ENCODE assay signal across 15 cellular contexts in genomic region chr22:39439170-39439569, GRCh38. TPM values are rescaled to one million over a fixed set of nuclear protein-coding genes. Genes with fewer than 3 reads are reported as not detected.
DNase-seq lines count a peak whose midpoint lies in the region; TF ChIP-seq lines count a peak whose summit lies in the region.
"Had no signal": no experiment of that assay in that cellular context is flagged by ENCODE, and none has a peak within 500 bp of the region (broad histone marks: within the 10 kb centered on the region; RNA-seq: fewer than 3 reads in every experiment).

No MANE protein-coding gene starts in this region.

- H3K36me3 Mint-ChIP-seq in activated CD4-positive, alpha-beta T cell treated with anti-CD3 and anti-CD28 coated beads, Interleukin-2, amount 10 ng/mL, durations not matched to agents 7 days and 5 days (ENCODE audit: low read depth): no peaks in the 10 kb centered on the region
- no peaks in the 10 kb centered on the region for H3K36me3 Mint-ChIP-seq in activated CD4-positive, alpha-beta T cell treated with anti-CD3 and anti-CD28 coated beads, Interleukin-2, amount 10 ng/mL, durations not matched to agents 24 days and 14 days (ENCODE audit: low read depth)
- H3K36me3 Mint-ChIP-seq in type B pancreatic cell: no peaks in the 10 kb centered on the region
- H3K36me3 Mint-ChIP-seq in activated T-helper 1 cell treated with anti-CD3 and anti-CD28 coated beads, Interleukin-12 subunit alpha, Interleukin-12 subunit beta, Interleukin-2, Interleukin-4 antibody, amounts not matched to agents 30 ng/mL and 10 ng/mL and 1 ng/mL, durations not matched to agents 14 hours and 24 hours and 36 hours (ENCODE audit: low read depth): no peaks in the 10 kb centered on the region

- no peak overlapping the region for H3K4me3 ChIP-seq in fibroblast of the aortic adventitia (ENCODE audit: low read depth, low read length)
- H3K4me3 ChIP-seq: HAP-1, right lobe of liver, uterus had no signal

- H3K27ac Mint-ChIP-seq in activated CD4-positive, alpha-beta T cell treated with anti-CD3 and anti-CD28 coated beads, Interleukin-2, amount 10 ng/mL, durations not matched to agents 7 days and 5 days: peak overlapping the region; percentile 14
- H3K27ac Mint-ChIP-seq in activated CD4-positive, alpha-beta T cell treated with anti-CD3 and anti-CD28 coated beads, Interleukin-2, amount 10 ng/mL, durations not matched to agents 24 days and 14 days: no peak overlapping the region
- H3K27ac Mint-ChIP-seq in type B pancreatic cell: peak overlapping the region; percentile 63
- H3K27ac Mint-ChIP-seq in activated T-helper 1 cell treated with anti-CD3 and anti-CD28 coated beads, Interleukin-12 subunit alpha, Interleukin-12 subunit beta, Interleukin-2, Interleukin-4 antibody, amounts not matched to agents 30 ng/mL and 10 ng/mL and 1 ng/mL, durations not matched to agents 14 hours and 24 hours and 36 hours: no peak overlapping the region
- H3K27ac Mint-ChIP-seq: activated T-cell treated with anti-CD3 and anti-CD28 coated beads, Interleukin-2, amount 50 U/mL, for 72 hours had no signal

- H3K4me3 Mint-ChIP-seq in activated CD4-positive, alpha-beta T cell treated with anti-CD3 and anti-CD28 coated beads, Interleukin-2, amount 10 ng/mL, durations not matched to agents 7 days and 5 days: no peak overlapping the region
- no peak overlapping the region for H3K4me3 Mint-ChIP-seq in activated CD4-positive, alpha-beta T cell treated with anti-CD3 and anti-CD28 coated beads, Interleukin-2, amount 10 ng/mL, durations not matched to agents 24 days and 14 days
- H3K4me3 Mint-ChIP-seq in type B pancreatic cell: no peak overlapping the region
- no peak overlapping the region for H3K4me3 Mint-ChIP-seq in activated T-helper 1 cell treated with anti-CD3 and anti-CD28 coated beads, Interleukin-12 subunit alpha, Interleukin-12 subunit beta, Interleukin-2, Interleukin-4 antibody, amounts not matched to agents 30 ng/mL and 10 ng/mL and 1 ng/mL, durations not matched to agents 14 hours and 24 hours and 36 hours
- H3K4me3 Mint-ChIP-seq: activated T-cell treated with anti-CD3 and anti-CD28 coated beads, Interleukin-2, amount 50 U/mL, for 72 hours had no signal

- no peaks in the 10 kb centered on the region for H3K9me3 Mint-ChIP-seq in activated CD4-positive, alpha-beta T cell treated with anti-CD3 and anti-CD28 coated beads, Interleukin-2, amount 10 ng/mL, durations not matched to agents 7 days and 5 days
- H3K9me3 Mint-ChIP-seq in activated CD4-positive, alpha-beta T cell treated with anti-CD3 and anti-CD28 coated beads, Interleukin-2, amount 10 ng/mL, durations not matched to agents 24 days and 14 days: no peaks in the 10 kb centered on the region
- H3K9me3 Mint-ChIP-seq in type B pancreatic cell: no peaks in the 10 kb centered on the region
- H3K9me3 Mint-ChIP-seq in activated T-helper 1 cell treated with anti-CD3 and anti-CD28 coated beads, Interleukin-12 subunit alpha, Interleukin-12 subunit beta, Interleukin-2, Interleukin-4 antibody, amounts not matched to agents 30 ng/mL and 10 ng/mL and 1 ng/mL, durations not matched to agents 14 hours and 24 hours and 36 hours: no peaks in the 10 kb centered on the region
- H3K9me3 Mint-ChIP-seq: activated T-cell treated with anti-CD3 and anti-CD28 coated beads, Interleukin-2, amount 50 U/mL, for 72 hours had no signal

- no peak for TF ChIP-seq CTCF in fibroblast of the aortic adventitia (IDR thresholded peaks at IDR 0.05; ENCODE audit: insufficient read depth, low read length)
- TF ChIP-seq CTCF in type B pancreatic cell (conservative IDR thresholded peaks at IDR 0.05): no peak

- DNase-seq in activated CD4-positive, alpha-beta T cell treated with anti-CD3 and anti-CD28 coated beads, Interleukin-2, amount 10 ng/mL, durations not matched to agents 7 days and 5 days: no peak
- no peak for DNase-seq in activated CD4-positive, alpha-beta T cell treated with anti-CD3 and anti-CD28 coated beads, Interleukin-2, amount 10 ng/mL, durations not matched to agents 24 days and 14 days
- DNase-seq in SW480 (ENCODE audit: low spot score) (peak; percentile 25), fibroblast of the aortic adventitia (ENCODE audit: low read depth) (peak; percentile 66), type B pancreatic cell (ENCODE audit: extremely low spot score, unreplicated experiment) (no peak), DMS53 (lab: John Stamatoyannopoulos, UW) (no peak), SHP77 (lab: John Stamatoyannopoulos, UW) (no peak)
- no peak for DNase-seq in activated T-helper 1 cell treated with anti-CD3 and anti-CD28 coated beads, Interleukin-12 subunit alpha, Interleukin-12 subunit beta, Interleukin-2, Interleukin-4 antibody, amounts not matched to agents 30 ng/mL and 10 ng/mL and 1 ng/mL, durations not matched to agents 14 hours and 24 hours and 36 hours (ENCODE audit: low spot score)
- DNase-seq: activated T-cell treated with anti-CD3 and anti-CD28 coated beads, Interleukin-2, amount 50 U/mL, for 72 hours; cerebellar nuclear complex; head of caudate nucleus; MM.1S; right lobe of liver; uterus had no signal

- peaks cover 31% of the 10 kb centered on the region for H3K4me1 Mint-ChIP-seq in activated CD4-positive, alpha-beta T cell treated with anti-CD3 and anti-CD28 coated beads, Interleukin-2, amount 10 ng/mL, durations not matched to agents 7 days and 5 days
- H3K4me1 Mint-ChIP-seq in activated CD4-positive, alpha-beta T cell treated with anti-CD3 and anti-CD28 coated beads, Interleukin-2, amount 10 ng/mL, durations not matched to agents 24 days and 14 days: peaks cover 8% of the 10 kb centered on the region
- peaks cover 17% of the 10 kb centered on the region for H3K4me1 Mint-ChIP-seq in type B pancreatic cell (ENCODE audit: unreplicated experiment)
- H3K4me1 Mint-ChIP-seq in activated T-helper 1 cell treated with anti-CD3 and anti-CD28 coated beads, Interleukin-12 subunit alpha, Interleukin-12 subunit beta, Interleukin-2, Interleukin-4 antibody, amounts not matched to agents 30 ng/mL and 10 ng/mL and 1 ng/mL, durations not matched to agents 14 hours and 24 hours and 36 hours (ENCODE audit: low read depth): peaks cover 10% of the 10 kb centered on the region

- CTCF ChIA-PET in activated CD4-positive, alpha-beta T cell treated with anti-CD3 and anti-CD28 coated beads, Interleukin-2, amount 10 ng/mL, durations not matched to agents 7 days and 5 days (lab: Charles Lee): interaction anchor here (0.6 to 1.5 kb wide), 2 partner anchors 28 to 29 kb away, joined by 3 to 4 read pairs; no protein-coding TSS in a partner anchor

- POLR2A ChIA-PET in activated CD4-positive, alpha-beta T cell treated with anti-CD3 and anti-CD28 coated beads, Interleukin-2, amount 10 ng/mL, durations not matched to agents 7 days and 5 days (lab: Charles Lee): interaction anchor here (0.6 kb wide), 1 partner anchor 105 kb away, joined by 3 read pairs; no protein-coding TSS in a partner anchor

- intact Hi-C loops in activated CD4-positive, alpha-beta T cell treated with anti-CD3 and anti-CD28 coated beads, Interleukin-2, amount 10 ng/mL, durations not matched to agents 24 days and 14 days (cut with micrococcal nuclease): no loop called here
- intact Hi-C loops in activated T-helper 1 cell treated with anti-CD3 and anti-CD28 coated beads, Interleukin-12 subunit alpha, Interleukin-12 subunit beta, Interleukin-2, Interleukin-4 antibody, amounts not matched to agents 30 ng/mL and 10 ng/mL and 1 ng/mL, durations not matched to agents 14 hours and 24 hours and 36 hours (cut with micrococcal nuclease): no loop called here

- H3K27me3 Mint-ChIP-seq in activated CD4-positive, alpha-beta T cell treated with anti-CD3 and anti-CD28 coated beads, Interleukin-2, amount 10 ng/mL, durations not matched to agents 7 days and 5 days: peaks cover 15% of the 10 kb centered on the region
- H3K27me3 Mint-ChIP-seq in activated CD4-positive, alpha-beta T cell treated with anti-CD3 and anti-CD28 coated beads, Interleukin-2, amount 10 ng/mL, durations not matched to agents 24 days and 14 days: peaks cover 2% of the 10 kb centered on the region
- no peaks in the 10 kb centered on the region for H3K27me3 Mint-ChIP-seq in type B pancreatic cell
- peaks cover 14% of the 10 kb centered on the region for H3K27me3 Mint-ChIP-seq in activated T-helper 1 cell treated with anti-CD3 and anti-CD28 coated beads, Interleukin-12 subunit alpha, Interleukin-12 subunit beta, Interleukin-2, Interleukin-4 antibody, amounts not matched to agents 30 ng/mL and 10 ng/mL and 1 ng/mL, durations not matched to agents 14 hours and 24 hours and 36 hours (ENCODE audit: insufficient read depth)

RNA-seq across cellular contexts. Expression of gene MGAT3, which starts 17.6 kb away (rescaled TPM):
- total RNA-seq in activated CD4-positive, alpha-beta T cell treated with anti-CD3 and anti-CD28 coated beads, Interleukin-2, amount 10 ng/mL, durations not matched to agents 7 days and 5 days: 10 to 100 TPM; 12.8 to 15.5 TPM
- total RNA-seq in activated CD4-positive, alpha-beta T cell treated with anti-CD3 and anti-CD28 coated beads, Interleukin-2, amount 10 ng/mL, durations not matched to agents 24 days and 14 days: 0.90 and 1.9 TPM in 2 replicates
- 0.27 and 2.0 TPM in 2 replicates for total RNA-seq in fibroblast of the aortic adventitia (ENCODE audit: low replicate concordance)
- 47.0 and 115 TPM in 2 replicates for total RNA-seq in type B pancreatic cell (ENCODE audit: low replicate concordance)
- 1.2 TPM in 2 replicates for total RNA-seq in activated T-helper 1 cell treated with anti-CD3 and anti-CD28 coated beads, Interleukin-12 subunit alpha, Interleukin-12 subunit beta, Interleukin-2, Interleukin-4 antibody, amounts not matched to agents 30 ng/mL and 10 ng/mL and 1 ng/mL, durations not matched to agents 14 hours and 24 hours and 36 hours

RNA-seq across cellular contexts. Expression of gene TAB1, which starts 39.6 kb away (rescaled TPM):
- 10 to 100 TPM; 36.4 to 40.8 TPM for total RNA-seq in activated CD4-positive, alpha-beta T cell treated with anti-CD3 and anti-CD28 coated beads, Interleukin-2, amount 10 ng/mL, durations not matched to agents 7 days and 5 days
- total RNA-seq in activated CD4-positive, alpha-beta T cell treated with anti-CD3 and anti-CD28 coated beads, Interleukin-2, amount 10 ng/mL, durations not matched to agents 24 days and 14 days: 24.9 and 27.0 TPM in 2 replicates
- total RNA-seq in fibroblast of the aortic adventitia (ENCODE audit: low replicate concordance) (11.7 and 21.3 TPM in 2 replicates), type B pancreatic cell (ENCODE audit: low replicate concordance) (26.0 and 31.0 TPM in 2 replicates)
- total RNA-seq in activated T-helper 1 cell treated with anti-CD3 and anti-CD28 coated beads, Interleukin-12 subunit alpha, Interleukin-12 subunit beta, Interleukin-2, Interleukin-4 antibody, amounts not matched to agents 30 ng/mL and 10 ng/mL and 1 ng/mL, durations not matched to agents 14 hours and 24 hours and 36 hours: 23.5 and 27.7 TPM in 2 replicates

Comparison
In these comparisons a context has a peak if more than half of its experiments do, and no peak if none do; other contexts are left out.
1. H3K27ac Mint-ChIP-seq: peak in activated CD4-positive, alpha-beta T cell treated with anti-CD3 and anti-CD28 coated beads, Interleukin-2, amount 10 ng/mL, durations not matched to agents 7 days and 5 days (single experiment) and type B pancreatic cell (single experiment); none in activated CD4-positive, alpha-beta T cell treated with anti-CD3 and anti-CD28 coated beads, Interleukin-2, amount 10 ng/mL, durations not matched to agents 24 days and 14 days (single experiment) and activated T-helper 1 cell treated with anti-CD3 and anti-CD28 coated beads, Interleukin-12 subunit alpha, Interleukin-12 subunit beta, Interleukin-2, Interleukin-4 antibody, amounts not matched to agents 30 ng/mL and 10 ng/mL and 1 ng/mL, durations not matched to agents 14 hours and 24 hours and 36 hours (single experiment).
2. DNase-seq: peak in SW480 (single experiment) and fibroblast of the aortic adventitia (single experiment); none in activated CD4-positive, alpha-beta T cell treated with anti-CD3 and anti-CD28 coated beads, Interleukin-2, amount 10 ng/mL, durations not matched to agents 7 days and 5 days (single experiment), activated CD4-positive, alpha-beta T cell treated with anti-CD3 and anti-CD28 coated beads, Interleukin-2, amount 10 ng/mL, durations not matched to agents 24 days and 14 days (single experiment), type B pancreatic cell (single experiment), activated T-helper 1 cell treated with anti-CD3 and anti-CD28 coated beads, Interleukin-12 subunit alpha, Interleukin-12 subunit beta, Interleukin-2, Interleukin-4 antibody, amounts not matched to agents 30 ng/mL and 10 ng/mL and 1 ng/mL, durations not matched to agents 14 hours and 24 hours and 36 hours (single experiment), DMS53 (single experiment) and SHP77 (0 of 2).